ENCODE assay signal across 25 cellular contexts in the genomic region with DNA sequence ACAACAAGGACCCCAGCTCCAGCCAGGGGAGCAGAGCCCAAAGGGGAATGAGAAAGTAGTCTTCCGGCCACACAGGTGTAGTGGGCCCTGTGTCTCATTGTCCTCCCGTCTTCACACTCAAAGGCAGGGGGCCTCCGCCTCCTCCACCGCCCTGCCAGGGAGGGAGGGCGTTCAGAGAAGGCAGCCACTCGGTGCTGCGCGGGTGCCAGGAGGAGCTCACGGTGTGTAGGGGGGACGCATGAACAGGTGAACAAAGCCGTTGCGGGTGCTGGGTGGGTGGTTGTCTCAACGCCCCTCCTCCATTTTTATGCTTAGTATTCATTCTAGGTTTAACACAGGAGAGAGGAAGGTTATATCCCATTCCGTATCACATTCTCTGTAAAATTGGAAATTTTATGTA. TPM values are rescaled to one million over a fixed set of nuclear protein-coding genes. Genes with fewer than 3 reads are reported as not detected.
DNase-seq lines count a peak whose midpoint lies in the region; ATAC-seq, FAIRE-seq and TF ChIP-seq lines count a peak whose summit lies in the region.
"Had no signal": no experiment of that assay in that cellular context is flagged by ENCODE, and none has a peak within 500 bp of the region (broad histone marks: within the 10 kb centered on the region; RNA-seq: fewer than 3 reads in every experiment).

No MANE protein-coding gene starts in this region.

- H2AFZ ChIP-seq in endothelial cell of umbilical vein (ENCODE audit: low read depth, low read length) = no peak overlapping the region
- no peak overlapping the region for H2AFZ ChIP-seq in trophoblast cell (ENCODE audit: insufficient read depth, low read length, poor library complexity)

- H3K4me2 ChIP-seq in endothelial cell of umbilical vein (ENCODE audit: insufficient read depth, low read length) = peak overlapping the region; percentile 62
- no peak overlapping the region for H3K4me2 ChIP-seq in trophoblast cell (ENCODE audit: low read length)

- H3K9me3 ChIP-seq in SJSA1 (replicated peaks) (no peaks in the 10 kb centered on the region), endothelial cell of umbilical vein (replicated peaks; ENCODE audit: control insufficient read depth, insufficient read depth, low read length) (no peaks in the 10 kb centered on the region), trophoblast cell (ENCODE audit: insufficient read depth, low read depth, low read length) (peaks cover 8% of the 10 kb centered on the region), upper lobe of right lung (no peaks in the 10 kb centered on the region)

- POLR2A ChIA-PET in endothelial cell of umbilical vein (lab: Charles Lee) = no interaction called here
- POLR2A ChIA-PET in activated CD4-positive, alpha-beta T cell treated with anti-CD3 and anti-CD28 coated beads, Interleukin-2, amount 10 ng/mL, durations not matched to agents 7 days and 5 days (lab: Charles Lee) = no interaction called here

- ATAC-seq in upper lobe of right lung = no peak
- ATAC-seq in GM21576 (IDR thresholded peaks at IDR 0.05; ENCODE audit: unreplicated experiment) = no peak
- no peak for ATAC-seq in GM19395 (IDR thresholded peaks at IDR 0.05; ENCODE audit: unreplicated experiment)

- FAIRE-seq in endothelial cell of umbilical vein (lab: Jason Lieb, UNC) = no peak
- FAIRE-seq: H54, kidney had no signal

- H3K4me1 ChIP-seq in SJSA1 (replicated peaks) = peaks cover 85% of the 10 kb centered on the region
- H3K4me1 ChIP-seq in endothelial cell of umbilical vein (ENCODE audit: control insufficient read depth, extremely low read depth, insufficient read depth, low read length) = peaks cover 56% of the 10 kb centered on the region
- H3K4me1 ChIP-seq in trophoblast cell (ENCODE audit: control insufficient read depth in 1 of 2, insufficient read depth in 2 of 2, low read length in 2 of 2) = peaks cover 36 to 45% of the 10 kb centered on the region in 2 experiments
- peaks cover 18% of the 10 kb centered on the region for H3K4me1 ChIP-seq in upper lobe of right lung

- H4K8ac ChIP-seq in trophoblast cell (ENCODE audit: low read depth, low read length) = no peak overlapping the region

- peaks cover 5% of the 10 kb centered on the region for H3K27me3 Mint-ChIP-seq in activated CD4-positive, alpha-beta T cell treated with anti-CD3 and anti-CD28 coated beads, Interleukin-2, amount 10 ng/mL, durations not matched to agents 7 days and 5 days

- H3K79me2 ChIP-seq in endothelial cell of umbilical vein (ENCODE audit: control insufficient read depth, insufficient read depth, low read length) (peaks cover 99% of the 10 kb centered on the region), trophoblast cell (ENCODE audit: control insufficient read depth, insufficient read depth, low read length, poor library complexity) (peaks cover 22% of the 10 kb centered on the region)

- TF ChIP-seq POLR2A in endothelial cell of umbilical vein (IDR thresholded peaks at IDR 0.05; ENCODE audit: low read depth, low read length) = no peak

- intact Hi-C loops in endothelial cell of umbilical vein (cut with micrococcal nuclease) (loop anchor here (2.0 kb wide), 1 partner anchor 108 kb away; no protein-coding TSS in a partner anchor), upper lobe of right lung (cut with DNase I) (no loop called here)

- no peak overlapping the region for H3K18ac ChIP-seq in trophoblast cell (ENCODE audit: low read length)

- no peak overlapping the region for H2AK5ac ChIP-seq in trophoblast cell (ENCODE audit: low read length)

- peak overlapping the region; percentile 35 for H3K4ac ChIP-seq in trophoblast cell (ENCODE audit: low read depth, low read length)

- no peak overlapping the region for H2BK120ac ChIP-seq in trophoblast cell (ENCODE audit: insufficient read depth, low read length, poor library complexity)

- no peak overlapping the region for H3K23ac ChIP-seq in trophoblast cell (ENCODE audit: low read length)

- H3K4me3 Mint-ChIP-seq in activated CD4-positive, alpha-beta T cell treated with anti-CD3 and anti-CD28 coated beads, Interleukin-2, amount 10 ng/mL, durations not matched to agents 7 days and 5 days = no peak overlapping the region
- H3K4me3 Mint-ChIP-seq: activated CD4-positive, alpha-beta T cell treated with anti-CD3 and anti-CD28 coated beads, Interleukin-2, amount 10 ng/mL, durations not matched to agents 24 days and 14 days; B cell; dendritic cell treated with granulocyte-macrophage colony-stimulating factor and Interleukin-4, amounts not matched to agents 40 ng/mL and 50 ng/mL, for 4 days; neural crest cell had no signal

- no peak overlapping the region for H2BK5ac ChIP-seq in trophoblast cell (ENCODE audit: low read depth, low read length, poor library complexity)

- no peaks in the 10 kb centered on the region for H3K4me1 Mint-ChIP-seq in activated CD4-positive, alpha-beta T cell treated with anti-CD3 and anti-CD28 coated beads, Interleukin-2, amount 10 ng/mL, durations not matched to agents 7 days and 5 days
- H3K4me1 Mint-ChIP-seq: activated CD4-positive, alpha-beta T cell treated with anti-CD3 and anti-CD28 coated beads, Interleukin-2, amount 10 ng/mL, durations not matched to agents 24 days and 14 days had no signal

- DNase-seq in SJSA1 (ENCODE audit: low read depth in 1 of 2, low spot score in 2 of 2) (no peak), endothelial cell of umbilical vein (ENCODE audit: low read depth, low spot score) (no peak), trophoblast cell (no peak), upper lobe of right lung (no peak)
- no peak for DNase-seq in activated CD4-positive, alpha-beta T cell treated with anti-CD3 and anti-CD28 coated beads, Interleukin-2, amount 10 ng/mL, durations not matched to agents 7 days and 5 days
- DNase-seq: activated CD4-positive, alpha-beta T cell treated with anti-CD3 and anti-CD28 coated beads, Interleukin-2, amount 10 ng/mL, durations not matched to agents 24 days and 14 days; activated naive CD4-positive, alpha-beta T cell treated with Interleukin-2 at 50 U/mL for 16 hours; activated T-cell treated with anti-CD3 and anti-CD28 coated beads, Interleukin-2, amount 50 U/mL, for 48 hours; DND-41; Karpas-422; NCI-H1694; NCI-H2171 treated with DMSO at 0.1 percent for 48 hours; NCI-H526; WERI-Rb-1 had no signal

- no peak overlapping the region for H3K27ac Mint-ChIP-seq in activated CD4-positive, alpha-beta T cell treated with anti-CD3 and anti-CD28 coated beads, Interleukin-2, amount 10 ng/mL, durations not matched to agents 7 days and 5 days
- H3K27ac Mint-ChIP-seq: activated CD4-positive, alpha-beta T cell treated with anti-CD3 and anti-CD28 coated beads, Interleukin-2, amount 10 ng/mL, durations not matched to agents 24 days and 14 days; B cell; dendritic cell treated with granulocyte-macrophage colony-stimulating factor and Interleukin-4, amounts not matched to agents 40 ng/mL and 50 ng/mL, for 4 days had no signal

- no peak overlapping the region for H4K12ac ChIP-seq in trophoblast cell (ENCODE audit: low read depth, low read length)

- H3K27me3 ChIP-seq in SJSA1 (replicated peaks) (no peaks in the 10 kb centered on the region), endothelial cell of umbilical vein (ENCODE audit: control insufficient read depth in 2 of 2, insufficient read depth in 2 of 2, low read length in 2 of 2) (no peaks in the 10 kb centered on the region), trophoblast cell (ENCODE audit: insufficient read depth, low read length) (no peaks in the 10 kb centered on the region), upper lobe of right lung (no peaks in the 10 kb centered on the region)

- no peak for TF ChIP-seq CTCF in endothelial cell of umbilical vein (IDR thresholded peaks at IDR 0.05; ENCODE audit: extremely low read depth in 1 of 2, insufficient read depth in 1 of 2, low read depth in 1 of 2, low read length in 2 of 2)
- TF ChIP-seq CTCF in upper lobe of right lung (IDR thresholded peaks at IDR 0.05) = no peak

- no TSS peak for BruUV-seq in endothelial cell of umbilical vein (replicated peaks; lab: Mats Ljungman, UMichigan)

- no peaks in the 10 kb centered on the region for H4K20me1 ChIP-seq in endothelial cell of umbilical vein (replicated peaks; ENCODE audit: control insufficient read depth, extremely low read depth, insufficient read depth, low read length)

- H3K9me1 ChIP-seq in endothelial cell of umbilical vein (replicated peaks; ENCODE audit: control insufficient read depth, extremely low read depth, insufficient read depth, low read length) = no peaks in the 10 kb centered on the region

- no peak overlapping the region for H2BK12ac ChIP-seq in trophoblast cell (ENCODE audit: low read length)

- dilution Hi-C loops in endothelial cell of umbilical vein (cut with MboI; ENCODE audit: extremely low pct_ligation_motif_present, low sequenced_read_pairs) = no loop called here

- peaks cover 75% of the 10 kb centered on the region for H3K36me3 ChIP-seq in SJSA1
- H3K36me3 ChIP-seq in endothelial cell of umbilical vein (ENCODE audit: control insufficient read depth in 2 of 2, extremely low read depth in 1 of 2, insufficient read depth in 2 of 2, low read length in 2 of 2) = peaks cover 0 to 7% of the 10 kb centered on the region in 2 experiments
- H3K36me3 ChIP-seq in trophoblast cell (ENCODE audit: control insufficient read depth in 1 of 2, insufficient read depth in 2 of 2, low read length in 2 of 2) = peaks cover 7 to 9% of the 10 kb centered on the region in 2 experiments
- H3K36me3 ChIP-seq in upper lobe of right lung = no peaks in the 10 kb centered on the region

- H3K27ac ChIP-seq in SJSA1 = peak overlapping the region; percentile 94; the same call in 1 of the 2 replicates
- H3K27ac ChIP-seq in endothelial cell of umbilical vein (ENCODE audit: insufficient read depth, low read depth, low read length) = peak overlapping the region; percentile 78
- no peak overlapping the region for H3K27ac ChIP-seq in trophoblast cell (ENCODE audit: low read depth, low read length)
- peak overlapping the region; percentile 19 for H3K27ac ChIP-seq in upper lobe of right lung
- H3K27ac ChIP-seq: SK-N-MC, WERI-Rb-1 had no signal

- H3K14ac ChIP-seq in trophoblast cell (ENCODE audit: low read length) = no peak overlapping the region

- H3K9ac ChIP-seq in endothelial cell of umbilical vein (replicated peaks; ENCODE audit: extremely low read depth, insufficient read depth, low read length) (peak overlapping the region; percentile 49), trophoblast cell (ENCODE audit: low read length) (no peak overlapping the region)

- CTCF ChIA-PET in endothelial cell of umbilical vein (lab: Charles Lee) = interaction anchor here (1.0 to 1.4 kb wide), 3 partner anchors 39 to 107 kb away, joined by 3 read pairs; no protein-coding TSS in a partner anchor
- CTCF ChIA-PET in activated CD4-positive, alpha-beta T cell treated with anti-CD3 and anti-CD28 coated beads, Interleukin-2, amount 10 ng/mL, durations not matched to agents 7 days and 5 days (lab: Charles Lee) = no interaction called here

- no peak overlapping the region for H3K4me3 ChIP-seq in SJSA1
- no peak overlapping the region for H3K4me3 ChIP-seq in endothelial cell of umbilical vein (replicated peaks in 1 of 3; ENCODE audit: insufficient read depth in 1 of 3, low read depth in 1 of 3, low read length in 3 of 3)
- H3K4me3 ChIP-seq in trophoblast cell (ENCODE audit: low read depth, low read length) = no peak overlapping the region
- H3K4me3 ChIP-seq in upper lobe of right lung = no peak overlapping the region
- H3K4me3 ChIP-seq: lung, SK-N-MC, skin epidermis had no signal

- no peak overlapping the region for H4K91ac ChIP-seq in trophoblast cell (ENCODE audit: low read depth, low read length)

- H3K9me3 Mint-ChIP-seq in activated CD4-positive, alpha-beta T cell treated with anti-CD3 and anti-CD28 coated beads, Interleukin-2, amount 10 ng/mL, durations not matched to agents 7 days and 5 days = peaks cover 3% of the 10 kb centered on the region
- H3K9me3 Mint-ChIP-seq: dendritic cell treated with granulocyte-macrophage colony-stimulating factor and Interleukin-4, amounts not matched to agents 40 ng/mL and 50 ng/mL, for 4 days had no signal

- no peaks in the 10 kb centered on the region for H3K36me3 Mint-ChIP-seq in activated CD4-positive, alpha-beta T cell treated with anti-CD3 and anti-CD28 coated beads, Interleukin-2, amount 10 ng/mL, durations not matched to agents 7 days and 5 days (ENCODE audit: low read depth)

- WGBS in trophoblast cell (ENCODE audit: extremely low coverage, insufficient coverage, insufficient read length) = no CpG with 5 or more reads among the region's 14 CpGs

- H3K79me1 ChIP-seq in trophoblast cell (ENCODE audit: low read length) = peaks cover 14% of the 10 kb centered on the region

RNA-seq across cellular contexts. Expression of a gene that starts 36.7 kb away (rescaled TPM):
- total RNA-seq in SJSA1 (2014; rRNA removed; shearing (Covaris generic)) = 78.6 and 117 TPM in 2 replicates
- total RNA-seq in endothelial cell of umbilical vein = 100.0 and 105 TPM in 2 replicates
- polyA plus RNA-seq in endothelial cell of umbilical vein = 69.3 and 85.2 TPM in 2 replicates
- 69.0 and 71.6 TPM in 2 replicates for polyA plus RNA-seq in endothelial cell of umbilical vein (2011; cell fraction: cytosol; rRNA removed)
- 86.3 and 102 TPM in 2 replicates for polyA plus RNA-seq in endothelial cell of umbilical vein (2011; cell fraction: nucleus; rRNA removed)
- polyA plus RNA-seq in endothelial cell of umbilical vein (2012) = 59.1 and 63.6 TPM in 2 replicates
- polyA minus RNA-seq in endothelial cell of umbilical vein = 178 and 188 TPM in 2 replicates
- 15.5 TPM for polyA minus RNA-seq in endothelial cell of umbilical vein (2011; cell fraction: cytosol; rRNA and poly(A)+ RNA removed)
- polyA minus RNA-seq in endothelial cell of umbilical vein (2011; cell fraction: nucleus; rRNA and poly(A)+ RNA removed) = 110 and 132 TPM in 2 replicates
- polyA plus RNA-seq in trophoblast cell (2013) = 35.4 and 36.3 TPM in 2 replicates
- 29.6 TPM for total RNA-seq in upper lobe of right lung
- not detected for total RNA-seq in activated CD4-positive, alpha-beta T cell treated with anti-CD3 and anti-CD28 coated beads, Interleukin-2, amount 10 ng/mL, durations not matched to agents 7 days and 5 days
- total RNA-seq: T-helper 2 cell treated with Interferon-gamma antibody and Interleukin-4, amounts not matched to agents 100 ng/mL and 5 ng/mL, for 36 hours had no signal

Comparison
In these comparisons a context has a peak if more than half of its experiments do, and no peak if none do; other contexts are left out.
1. RNA of a gene that starts 36.7 kb away (total RNA-seq): 78.6 to 117 TPM in SJSA1, 100.0 to 105 TPM in endothelial cell of umbilical vein and 29.6 TPM in upper lobe of right lung (single experiment); not detected in activated CD4-positive, alpha-beta T cell treated with anti-CD3 and anti-CD28 coated beads, Interleukin-2, amount 10 ng/mL, durations not matched to agents 7 days and 5 days; every median in the first group is over 10 times any median in the second.